Comparison of ENCODE assay signal across 1 cellular context in the genomic region with DNA sequence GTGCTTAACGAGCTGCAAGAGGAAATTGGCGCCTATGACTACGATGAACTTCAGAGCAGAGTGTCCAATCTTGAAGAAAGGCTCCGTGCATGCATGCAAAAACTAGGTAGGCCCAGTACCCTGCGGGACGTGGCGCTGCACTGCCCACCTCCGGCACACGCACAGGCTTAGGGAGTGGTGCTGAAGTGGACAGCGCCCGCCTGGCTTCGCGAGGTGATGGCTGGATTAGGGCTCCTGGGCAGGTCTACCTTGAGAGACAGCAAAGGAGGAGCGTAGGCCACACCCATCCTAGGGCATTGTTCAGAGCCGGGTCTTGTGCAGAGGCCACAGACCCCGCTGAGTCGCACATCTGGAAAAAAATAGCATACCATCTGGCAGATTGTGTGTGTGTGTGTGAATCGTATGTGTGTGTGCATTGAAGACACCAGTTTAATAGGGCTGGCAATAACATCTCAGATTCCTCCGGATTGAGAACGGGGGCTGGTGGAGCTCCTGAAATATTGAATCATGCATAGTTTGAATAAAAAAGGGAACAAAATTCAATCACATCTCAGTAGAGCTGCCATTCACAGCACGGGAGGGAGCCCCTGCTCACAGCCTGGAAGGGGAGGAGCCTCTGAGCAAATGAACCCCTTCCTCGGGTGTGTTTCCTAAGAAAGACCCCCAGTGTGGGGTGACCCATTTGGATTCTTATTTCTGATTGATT.
TF ChIP-seq lines count a peak whose summit lies in the region.

No MANE protein-coding gene starts in this region.

TF ChIP-seq in HepG2, 621 proteins besides CTCF, POLR2A, EP300 and RAD21 (continued from another document and continues in another):
- TF ChIP-seq ZHX2 (IDR thresholded peaks at IDR 0.05; ENCODE audit: low read depth) = no peak
- no peak for TF ChIP-seq ZHX2 (CRISPR knock-in tag; IDR thresholded peaks at IDR 0.05; ENCODE audit: borderline replicate concordance)
- TF ChIP-seq ZNF709 (CRISPR knock-in tag; IDR thresholded peaks at IDR 0.05) = no peak
- no peak for TF ChIP-seq NCOR1 (IDR thresholded peaks at IDR 0.05; ENCODE audit: borderline replicate concordance, low read length)
- TF ChIP-seq, protein P1, sequence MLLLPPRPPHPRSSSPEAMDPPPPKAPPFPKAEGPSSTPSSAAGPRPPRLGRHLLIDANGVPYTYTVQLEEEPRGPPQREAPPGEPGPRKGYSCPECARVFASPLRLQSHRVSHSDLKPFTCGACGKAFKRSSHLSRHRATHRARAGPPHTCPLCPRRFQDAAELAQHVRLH (CRISPR knock-in tag; IDR thresholded peaks at IDR 0.05; ENCODE audit: borderline replicate concordance, low read depth) = no peak
- TF ChIP-seq AKNA (CRISPR knock-in tag; IDR thresholded peaks at IDR 0.05; ENCODE audit: borderline replicate concordance) = no peak
- no peak for TF ChIP-seq CBX2 (IDR thresholded peaks at IDR 0.05; ENCODE audit: low read depth, low read length)
- TF ChIP-seq CBX2 (CRISPR knock-in tag; IDR thresholded peaks at IDR 0.05; ENCODE audit: low read depth) = no peak
- no peak for TF ChIP-seq BRCA1 (CRISPR knock-in tag; IDR thresholded peaks at IDR 0.05)
- TF ChIP-seq, protein P2, sequence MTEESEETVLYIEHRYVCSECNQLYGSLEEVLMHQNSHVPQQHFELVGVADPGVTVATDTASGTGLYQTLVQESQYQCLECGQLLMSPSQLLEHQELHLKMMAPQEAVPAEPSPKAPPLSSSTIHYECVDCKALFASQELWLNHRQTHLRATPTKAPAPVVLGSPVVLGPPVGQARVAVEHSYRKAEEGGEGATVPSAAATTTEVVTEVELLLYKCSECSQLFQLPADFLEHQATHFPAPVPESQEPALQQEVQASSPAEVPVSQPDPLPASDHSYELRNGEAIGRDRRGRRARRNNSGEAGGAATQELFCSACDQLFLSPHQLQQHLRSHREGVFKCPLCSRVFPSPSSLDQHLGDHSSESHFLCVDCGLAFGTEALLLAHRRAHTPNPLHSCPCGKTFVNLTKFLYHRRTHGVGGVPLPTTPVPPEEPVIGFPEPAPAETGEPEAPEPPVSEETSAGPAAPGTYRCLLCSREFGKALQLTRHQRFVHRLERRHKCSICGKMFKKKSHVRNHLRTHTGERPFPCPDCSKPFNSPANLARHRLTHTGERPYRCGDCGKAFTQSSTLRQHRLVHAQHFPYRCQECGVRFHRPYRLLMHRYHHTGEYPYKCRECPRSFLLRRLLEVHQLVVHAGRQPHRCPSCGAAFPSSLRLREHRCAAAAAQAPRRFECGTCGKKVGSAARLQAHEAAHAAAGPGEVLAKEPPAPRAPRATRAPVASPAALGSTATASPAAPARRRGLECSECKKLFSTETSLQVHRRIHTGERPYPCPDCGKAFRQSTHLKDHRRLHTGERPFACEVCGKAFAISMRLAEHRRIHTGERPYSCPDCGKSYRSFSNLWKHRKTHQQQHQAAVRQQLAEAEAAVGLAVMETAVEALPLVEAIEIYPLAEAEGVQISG (CRISPR knock-in tag; IDR thresholded peaks at IDR 0.05) = no peak
- 0 out of 2 replicates have a peak, but pooled peaks have one; percentile 20 for TF ChIP-seq JUNB (CRISPR knock-in tag; IDR thresholded peaks at IDR 0.05; ENCODE audit: borderline replicate concordance)
- TF ChIP-seq KLF15 (CRISPR knock-in tag; IDR thresholded peaks at IDR 0.05; ENCODE audit: borderline replicate concordance) = no peak
- no peak for TF ChIP-seq RAD51 (IDR thresholded peaks at IDR 0.05; ENCODE audit: borderline replicate concordance)
- no peak for TF ChIP-seq ZNF547 (CRISPR knock-in tag; IDR thresholded peaks at IDR 0.05)
- TF ChIP-seq ZNF567 (CRISPR knock-in tag; IDR thresholded peaks at IDR 0.05; ENCODE audit: borderline replicate concordance) = no peak
- TF ChIP-seq, protein P3, sequence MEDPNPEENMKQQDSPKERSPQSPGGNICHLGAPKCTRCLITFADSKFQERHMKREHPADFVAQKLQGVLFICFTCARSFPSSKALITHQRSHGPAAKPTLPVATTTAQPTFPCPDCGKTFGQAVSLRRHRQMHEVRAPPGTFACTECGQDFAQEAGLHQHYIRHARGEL (CRISPR knock-in tag; IDR thresholded peaks at IDR 0.05) = no peak
- TF ChIP-seq MBD4 (IDR thresholded peaks at IDR 0.05; ENCODE audit: borderline replicate concordance, low read length) = no peak
- no peak for TF ChIP-seq ZNF83 (CRISPR knock-in tag; IDR thresholded peaks at IDR 0.05; ENCODE audit: borderline replicate concordance)
- no peak for TF ChIP-seq ZNF282 (IDR thresholded peaks at IDR 0.05; ENCODE audit: partially characterized antibody)
- no peak for TF ChIP-seq TBX3 (IDR thresholded peaks at IDR 0.05; ENCODE audit: borderline replicate concordance)
- TF ChIP-seq GTF2F1 (IDR thresholded peaks at IDR 0.05; ENCODE audit: low read length) = no peak
- no peak for TF ChIP-seq GATAD2A (CRISPR knock-in tag; IDR thresholded peaks at IDR 0.05)
- no peak for TF ChIP-seq HES4 (CRISPR knock-in tag; IDR thresholded peaks at IDR 0.05; ENCODE audit: borderline replicate concordance)
- no peak for TF ChIP-seq AKAP8 (CRISPR knock-in tag; IDR thresholded peaks at IDR 0.05)
- TF ChIP-seq ZBTB37 (CRISPR knock-in tag; IDR thresholded peaks at IDR 0.05) = no peak
- no peak for TF ChIP-seq DZIP1 (CRISPR knock-in tag; IDR thresholded peaks at IDR 0.05)
- no peak for TF ChIP-seq PHB2 (IDR thresholded peaks at IDR 0.05; ENCODE audit: partially characterized antibody)
- TF ChIP-seq EHMT2 (IDR thresholded peaks at IDR 0.05; ENCODE audit: borderline replicate concordance, low read depth, low read length) = peak; percentile 67; the same call in 1 of the 2 replicates
- no peak for TF ChIP-seq ZNF598 (CRISPR knock-in tag; IDR thresholded peaks at IDR 0.05; ENCODE audit: borderline replicate concordance)
- TF ChIP-seq ZNF761 (CRISPR knock-in tag; conservative IDR thresholded peaks at IDR 0.05) = no peak
- no peak for TF ChIP-seq REXO4 (CRISPR knock-in tag; IDR thresholded peaks at IDR 0.05; ENCODE audit: borderline replicate concordance)
- TF ChIP-seq GATAD1 (CRISPR knock-in tag; IDR thresholded peaks at IDR 0.05) = no peak
- TF ChIP-seq MIXL1 (CRISPR knock-in tag; IDR thresholded peaks at IDR 0.05) = no peak
- no peak for TF ChIP-seq ZNF552 (CRISPR knock-in tag; IDR thresholded peaks at IDR 0.05; ENCODE audit: borderline replicate concordance)
- no peak for TF ChIP-seq ZNF670 (CRISPR knock-in tag; IDR thresholded peaks at IDR 0.05; ENCODE audit: borderline replicate concordance)
- TF ChIP-seq IRX3 (CRISPR knock-in tag; IDR thresholded peaks at IDR 0.05; ENCODE audit: borderline replicate concordance, low read depth) = no peak
- TF ChIP-seq SALL1 (CRISPR knock-in tag; IDR thresholded peaks at IDR 0.05) = peak; percentile 63; the same call in 1 of the 2 replicates
- no peak for TF ChIP-seq KAT7 (CRISPR knock-in tag; IDR thresholded peaks at IDR 0.05; ENCODE audit: borderline replicate concordance)
- no peak for TF ChIP-seq ZNF121 (CRISPR knock-in tag; IDR thresholded peaks at IDR 0.05)
- TF ChIP-seq KLF6 (CRISPR knock-in tag; IDR thresholded peaks at IDR 0.05) = no peak
- no peak for TF ChIP-seq ZNF747 (CRISPR knock-in tag; IDR thresholded peaks at IDR 0.05; ENCODE audit: borderline replicate concordance)
- TF ChIP-seq ISL2 (CRISPR knock-in tag; IDR thresholded peaks at IDR 0.05) = no peak
- TF ChIP-seq ZBTB3 (CRISPR knock-in tag; IDR thresholded peaks at IDR 0.05; ENCODE audit: borderline replicate concordance, low read depth) = no peak
- TF ChIP-seq ZNF331 (CRISPR knock-in tag; IDR thresholded peaks at IDR 0.05) = 0 out of 2 replicates have a peak, but pooled peaks have one; percentile 22
